10 cellular contexts compared by ENCODE assay signal in genomic region chr1:31771891-31772668, GRCh38. TPM values are rescaled to one million over a fixed set of nuclear protein-coding genes. Genes with fewer than 3 reads are reported as not detected.
DNase-seq lines count a peak whose midpoint lies in the region; ATAC-seq and TF ChIP-seq lines count a peak whose summit lies in the region.
"Had no signal": no experiment of that assay in that cellular context is flagged by ENCODE, and none has a peak within 500 bp of the region (broad histone marks: within the 10 kb centered on the region; RNA-seq: fewer than 3 reads in every experiment).

No MANE protein-coding gene starts in this region.

- H3K27me3 Mint-ChIP-seq in CD4-positive, alpha-beta memory T cell: peaks cover 13 to 23% of the 10 kb centered on the region in 2 donors
- peaks cover 32% of the 10 kb centered on the region for H3K27me3 Mint-ChIP-seq in activated CD8-positive, alpha-beta T cell treated with anti-CD3 and anti-CD28 coated beads for 36 hours

- CTCF ChIA-PET in CD4-positive, alpha-beta memory T cell (lab: Charles Lee; ENCODE audit: partially characterized antibody): interaction anchor here (1.0 to 1.1 kb wide), 2 partner anchors 9 to 17 kb away, joined by 3 read pairs; no protein-coding TSS in a partner anchor
- CTCF ChIA-PET in activated CD8-positive, alpha-beta T cell treated with anti-CD3 and anti-CD28 coated beads for 36 hours (lab: Charles Lee): no interaction called here

- H3K4me1 ChIP-seq in CD4-positive, alpha-beta memory T cell (ENCODE audit: insufficient read depth, low read length): peaks cover 39% of the 10 kb centered on the region

- POLR2A ChIA-PET in CD4-positive, alpha-beta memory T cell (lab: Charles Lee; ENCODE audit: partially characterized antibody): no interaction called here
- POLR2A ChIA-PET in activated CD8-positive, alpha-beta T cell treated with anti-CD3 and anti-CD28 coated beads for 36 hours (lab: Charles Lee): interaction anchor here (3.4 kb wide), 1 partner anchor 10 kb away, joined by 14 read pairs; no protein-coding TSS in a partner anchor

- peak overlapping the region; percentile 85 to 97 (median 90) for H3K4me3 Mint-ChIP-seq in CD4-positive, alpha-beta memory T cell
- H3K4me3 Mint-ChIP-seq in activated CD8-positive, alpha-beta T cell treated with anti-CD3 and anti-CD28 coated beads for 36 hours: peak overlapping the region; percentile 67

- intact Hi-C loops in CD4-positive, alpha-beta memory T cell (cut with micrococcal nuclease): loop anchor here (1.0 kb wide), 1 partner anchor 10 kb away; no protein-coding TSS in a partner anchor
- intact Hi-C loops in activated CD8-positive, alpha-beta T cell treated with anti-CD3 and anti-CD28 coated beads for 36 hours (cut with micrococcal nuclease): no loop called here

- no peaks in the 10 kb centered on the region for H3K36me3 ChIP-seq in CD4-positive, alpha-beta memory T cell (ENCODE audit: insufficient read depth, low read length)
- H3K36me3 ChIP-seq: sigmoid colon had no signal

- no peak for TF ChIP-seq CTCF in activated CD8-positive, alpha-beta T cell treated with anti-CD3 and anti-CD28 coated beads for 36 hours (IDR thresholded peaks at IDR 0.05)

- no peaks in the 10 kb centered on the region for H3K9me3 Mint-ChIP-seq in CD4-positive, alpha-beta memory T cell
- H3K9me3 Mint-ChIP-seq in activated CD8-positive, alpha-beta T cell treated with anti-CD3 and anti-CD28 coated beads for 36 hours: no peaks in the 10 kb centered on the region

- peak overlapping the region; percentile 48 for H3K4me3 ChIP-seq in CD4-positive, alpha-beta memory T cell (ENCODE audit: low read length in 2 of 2)

- peak; percentile 31 to 67 (median 37) for DNase-seq in CD4-positive, alpha-beta memory T cell
- DNase-seq in activated CD8-positive, alpha-beta T cell treated with anti-CD3 and anti-CD28 coated beads for 36 hours: peak; percentile 65
- DNase-seq in retina: peak; percentile 75
- DNase-seq in cortex of kidney (lab: John Stamatoyannopoulos, UW): no peak
- DNase-seq in middle frontal gyrus (ENCODE audit: extremely low spot score, low spot score): no peak
- no peak for DNase-seq in NCI-H1105 treated with DMSO at 0.1 percent for 48 hours (lab: John Stamatoyannopoulos, UW)
- DNase-seq: sigmoid colon had no signal

- H3K36me3 Mint-ChIP-seq in CD4-positive, alpha-beta memory T cell: no peaks in the 10 kb centered on the region
- H3K36me3 Mint-ChIP-seq in activated CD8-positive, alpha-beta T cell treated with anti-CD3 and anti-CD28 coated beads for 36 hours (ENCODE audit: low read depth): no peaks in the 10 kb centered on the region

- ATAC-seq in activated CD8-positive, alpha-beta T cell treated with anti-CD3 and anti-CD28 coated beads for 36 hours: peak; percentile 85
- peak; percentile 94 for ATAC-seq in esophagus mucosa
- ATAC-seq in HG02870 (IDR thresholded peaks at IDR 0.05; ENCODE audit: unreplicated experiment): no peak

- peak overlapping the region; percentile 30 to 93 (median 76) for H3K27ac Mint-ChIP-seq in CD4-positive, alpha-beta memory T cell
- H3K27ac Mint-ChIP-seq in activated CD8-positive, alpha-beta T cell treated with anti-CD3 and anti-CD28 coated beads for 36 hours: peak overlapping the region; percentile 7

- no peaks in the 10 kb centered on the region for H3K9me3 ChIP-seq in CD4-positive, alpha-beta memory T cell (ENCODE audit: control insufficient read depth in 1 of 2, low read length in 2 of 2)
- H3K9me3 ChIP-seq: sigmoid colon had no signal

- peaks cover 34 to 51% (median 39%) of the 10 kb centered on the region in 4 donors for H3K4me1 Mint-ChIP-seq in CD4-positive, alpha-beta memory T cell
- H3K4me1 Mint-ChIP-seq in activated CD8-positive, alpha-beta T cell treated with anti-CD3 and anti-CD28 coated beads for 36 hours (ENCODE audit: low read depth): peaks cover 47% of the 10 kb centered on the region

- no peak overlapping the region for H3K27ac ChIP-seq in CD4-positive, alpha-beta memory T cell (ENCODE audit: low read depth, low read length)
- H3K27ac ChIP-seq: sigmoid colon had no signal

- peaks cover 16% of the 10 kb centered on the region for H3K27me3 ChIP-seq in CD4-positive, alpha-beta memory T cell (ENCODE audit: insufficient read depth, low read length)

RNA-seq across cellular contexts. Expression of gene ADGRB2, which starts 7.9 kb away (rescaled TPM):
- total RNA-seq in CD4-positive, alpha-beta memory T cell: 1 to 10 TPM; 1.5 to 2.0 TPM
- polyA plus RNA-seq in CD4-positive, alpha-beta memory T cell: under 1 TPM in 1 of 2 donors, not detected in 1; 0.55 TPM
- under 1 TPM; 0.54 to 0.56 TPM for total RNA-seq in activated CD8-positive, alpha-beta T cell treated with anti-CD3 and anti-CD28 coated beads for 36 hours
- 0.24 TPM for total RNA-seq in esophagus mucosa

RNA-seq across cellular contexts. Expression of gene SPOCD1, which starts 43.7 kb away (rescaled TPM):
- total RNA-seq in CD4-positive, alpha-beta memory T cell: under 1 TPM; 0.61 to 0.94 TPM
- not detected for polyA plus RNA-seq in CD4-positive, alpha-beta memory T cell
- total RNA-seq in activated CD8-positive, alpha-beta T cell treated with anti-CD3 and anti-CD28 coated beads for 36 hours: not detected
- total RNA-seq in esophagus mucosa: 0.68 TPM
- total RNA-seq: T-helper 1 cell treated with Interleukin-12 subunit alpha and Interleukin-12 subunit beta and Interleukin-4 antibody, amounts not matched to agents 30 ng/mL and 1 ng/mL, for 36 hours had no signal

Comparison
In these comparisons a context has a peak if more than half of its experiments do, and no peak if none do; other contexts are left out.
1. DNase-seq: peak in CD4-positive, alpha-beta memory T cell (5 of 5), activated CD8-positive, alpha-beta T cell treated with anti-CD3 and anti-CD28 coated beads for 36 hours (single experiment) and retina (single experiment); none in cortex of kidney (single experiment), middle frontal gyrus (single experiment) and NCI-H1105 treated with DMSO at 0.1 percent for 48 hours (single experiment).